ENCODE assay signal across 9 cellular contexts in genomic region chr6:37173573-37174195, GRCh38. TPM values are rescaled to one million over a fixed set of nuclear protein-coding genes. Genes with fewer than 3 reads are reported as not detected.
DNase-seq lines count a peak whose midpoint lies in the region; ATAC-seq and TF ChIP-seq lines count a peak whose summit lies in the region.
"Had no signal": no experiment of that assay in that cellular context is flagged by ENCODE, and none has a peak within 500 bp of the region (broad histone marks: within the 10 kb centered on the region; RNA-seq: fewer than 3 reads in every experiment).

No MANE protein-coding gene starts in this region.

- H3K27me3 ChIP-seq in mesendoderm (ENCODE audit: insufficient read depth, low read length, poor library complexity) (no peaks in the 10 kb centered on the region), thyroid gland (no peaks in the 10 kb centered on the region)

- no peak overlapping the region for H3K56ac ChIP-seq in mesendoderm (ENCODE audit: low read length)

- intact Hi-C loops in thyroid gland (cut with DNase I), result loop anchor here (2.0 to 10.0 kb wide), 3 partner anchors 39 to 289 kb away; partner anchors contain the start of gene C6orf89

- peaks cover 44% of the 10 kb centered on the region for H3K4me1 Mint-ChIP-seq in activated T-helper 17 cell treated with anti-CD3 and anti-CD28 coated beads, Interleukin-2, amount 50 U/mL, for 72 hours

- no peak overlapping the region for H3K4me3 ChIP-seq in mesendoderm (ENCODE audit: low read length)
- H3K4me3 ChIP-seq in thyroid gland (replicated peaks in 1 of 3), result no peak overlapping the region
- H3K4me3 ChIP-seq: lung had no signal

- peak overlapping the region; percentile 99 for H3K27ac Mint-ChIP-seq in activated T-helper 17 cell treated with anti-CD3 and anti-CD28 coated beads, Interleukin-2, amount 50 U/mL, for 72 hours

- H3K36me3 ChIP-seq in mesendoderm (ENCODE audit: control insufficient read depth, insufficient read depth, low read length), result peaks cover 23% of the 10 kb centered on the region
- H3K36me3 ChIP-seq in thyroid gland, result peaks cover 25 to 26% of the 10 kb centered on the region in 2 donors

- no peak overlapping the region for H3K27ac ChIP-seq in mesendoderm (ENCODE audit: low read depth, low read length)
- H3K27ac ChIP-seq in thyroid gland, result peak overlapping the region in 2 of 3 donors; percentile 87 to 95

- H3K4me2 ChIP-seq in mesendoderm (ENCODE audit: low read length), result peak overlapping the region; percentile 37

- peaks cover 83% of the 10 kb centered on the region for H3K36me3 Mint-ChIP-seq in activated T-helper 17 cell treated with anti-CD3 and anti-CD28 coated beads, Interleukin-2, amount 50 U/mL, for 72 hours (ENCODE audit: low read depth)

- WGBS in mesendoderm (ENCODE audit: extremely low coverage, insufficient coverage, low lambda C conversion rate), result no CpG with 5 or more reads among the region's 8 CpGs
- WGBS in thyroid gland, 2 donors, result 75 to 83% methylated on average over 7 to 8 of the region's 8 CpGs

- H3K4me3 Mint-ChIP-seq in activated T-helper 17 cell treated with anti-CD3 and anti-CD28 coated beads, Interleukin-2, amount 50 U/mL, for 72 hours, result peak overlapping the region; percentile 98

- H4K8ac ChIP-seq in mesendoderm (ENCODE audit: low read depth, low read length), result no peak overlapping the region

- no peak for TF ChIP-seq POLR2A in thyroid gland (IDR thresholded peaks at IDR 0.05)

- H2BK15ac ChIP-seq in mesendoderm (replicated peaks; ENCODE audit: low read depth), result no peak overlapping the region

- H3K9me3 ChIP-seq in thyroid gland, result no peaks in the 10 kb centered on the region

- H3K18ac ChIP-seq in mesendoderm (ENCODE audit: low read length), result no peak overlapping the region

- no peak overlapping the region for H3K23ac ChIP-seq in mesendoderm (ENCODE audit: low read length)

- no peaks in the 10 kb centered on the region for H3K4me1 ChIP-seq in mesendoderm (ENCODE audit: control insufficient read depth, low read depth, low read length)
- H3K4me1 ChIP-seq in thyroid gland, result peaks cover 13 to 30% of the 10 kb centered on the region in 2 donors

- DNase-seq in NK-92 treated with Interleukin-12 subunit alpha and Interleukin-12 subunit beta, amount 100 ng/mL, for 24 hours (lab: John Stamatoyannopoulos, UW), result peak; percentile 38
- DNase-seq in NK-92 (lab: John Stamatoyannopoulos, UW; ENCODE audit: unreplicated experiment), result no peak
- DNase-seq in mesendoderm, result no peak
- DNase-seq in thyroid gland, result no peak
- DNase-seq in NCI-H2227 (lab: John Stamatoyannopoulos, UW; ENCODE audit: unreplicated experiment), result no peak
- no peak for DNase-seq in NOMO-1 treated with DMSO at 0.1 percent for 48 hours (lab: John Stamatoyannopoulos, UW; ENCODE audit: unreplicated experiment)

- no peaks in the 10 kb centered on the region for H3K27me3 Mint-ChIP-seq in activated T-helper 17 cell treated with anti-CD3 and anti-CD28 coated beads, Interleukin-2, amount 50 U/mL, for 72 hours

- peaks cover 43% of the 10 kb centered on the region for H3K79me2 ChIP-seq in mesendoderm (ENCODE audit: control insufficient read depth, insufficient read depth, low read length)

- H2BK5ac ChIP-seq in mesendoderm (ENCODE audit: low read length), result no peak overlapping the region

- no peaks in the 10 kb centered on the region for H3K9me3 Mint-ChIP-seq in activated T-helper 17 cell treated with anti-CD3 and anti-CD28 coated beads, Interleukin-2, amount 50 U/mL, for 72 hours

- no peak overlapping the region for H3K4ac ChIP-seq in mesendoderm (ENCODE audit: low read depth, low read length)

- no peak overlapping the region for H4K5ac ChIP-seq in mesendoderm (ENCODE audit: low read length)

- no peak overlapping the region for H2AK5ac ChIP-seq in mesendoderm (ENCODE audit: low read length)

- H3K9ac ChIP-seq in mesendoderm (ENCODE audit: low read length), result peak overlapping the region; percentile 39

- TF ChIP-seq CTCF in thyroid gland (IDR thresholded peaks at IDR 0.05), result no peak

- peaks cover 13% of the 10 kb centered on the region for H3K79me1 ChIP-seq in mesendoderm (ENCODE audit: low read length)

- H2BK120ac ChIP-seq in mesendoderm (ENCODE audit: low read depth, low read length), result no peak overlapping the region

- peak; percentile 29 for ATAC-seq in activated T-helper 17 cell treated with anti-CD3 and anti-CD28 coated beads, Interleukin-2, amount 50 U/mL, for 72 hours (replicated peaks)
- ATAC-seq in HG03025 (IDR thresholded peaks at IDR 0.05; ENCODE audit: low FRiP score, unreplicated experiment), result no peak

RNA-seq across cellular contexts. Expression of gene PIM1, which starts 3.7 kb away (rescaled TPM):
- 100 to 1,000 TPM; 246 to 403 TPM for total RNA-seq in activated T-helper 17 cell treated with anti-CD3 and anti-CD28 coated beads, Interleukin-2, amount 50 U/mL, for 72 hours
- polyA plus RNA-seq in mesendoderm (2013, experiment 1 of 2), result 153 TPM
- 150 TPM for polyA plus RNA-seq in mesendoderm (2013, experiment 2 of 2)
- total RNA-seq in thyroid gland, result 10 to 100 TPM; 13.1 to 54.5 (median 22.2) TPM

Comparison
In these comparisons a context has a peak if more than half of its experiments do, and no peak if none do; other contexts are left out.
1. RNA of gene PIM1, which starts 3.7 kb away (total RNA-seq): 246 to 403 TPM in activated T-helper 17 cell treated with anti-CD3 and anti-CD28 coated beads, Interleukin-2, amount 50 U/mL, for 72 hours; 13.1 to 54.5 TPM in thyroid gland; every median in the first group is over 4 times any median in the second.